Comparison of ENCODE assay signal across 19 cellular contexts in the genomic region with DNA sequence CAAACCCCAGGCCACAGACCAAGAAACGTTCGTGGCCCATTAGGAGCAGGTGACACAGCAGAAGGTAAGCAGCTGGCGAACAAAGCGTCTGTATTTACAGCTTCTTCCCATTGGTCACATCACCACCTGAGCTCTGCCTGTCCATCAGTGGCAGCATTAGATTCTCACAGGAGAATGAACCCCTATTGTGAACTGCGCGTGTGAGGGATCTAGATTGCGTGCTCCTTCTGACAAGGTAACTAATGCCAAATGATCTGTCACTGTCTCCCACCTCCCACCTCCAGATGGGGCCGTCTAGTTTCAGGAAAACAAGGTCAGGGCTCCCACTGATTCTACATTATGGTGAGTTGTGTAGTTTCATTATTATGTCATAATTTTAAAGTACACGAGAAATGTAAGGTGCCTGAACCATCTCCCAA.
A peak's percentile ranks its signal among the peaks of the same experiment; 100 is the strongest.
DNase-seq lines count a peak whose midpoint lies in the region; FAIRE-seq and TF ChIP-seq lines count a peak whose summit lies in the region.
"Had no signal": no experiment of that assay in that cellular context is flagged by ENCODE, and none has a peak within 500 bp of the region (broad histone marks: within the 10 kb centered on the region; RNA-seq: fewer than 3 reads in every experiment).

No MANE protein-coding gene starts in this region.

- peak overlapping the region; percentile 51 for H3K4me3 Mint-ChIP-seq in activated T-cell treated with anti-CD3 and anti-CD28 coated beads, Interleukin-2, amount 50 U/mL, for 24 hours
- no peak overlapping the region for H3K4me3 Mint-ChIP-seq in glutamatergic neuron (ENCODE audit: unreplicated experiment)
- H3K4me3 Mint-ChIP-seq: effector memory CD8-positive, alpha-beta T cell; memory B cell; natural killer cell treated with Interleukin-12 subunit alpha and Interleukin-12 subunit beta and Interleukin-15 and Interleukin-18, amount 100 ng/mL, for 72 hours had no signal

- no peak overlapping the region for H3K27ac ChIP-seq in sigmoid colon
- H3K27ac ChIP-seq in small intestine (ENCODE audit: low read depth in 1 of 2, low read length in 1 of 2) = no peak overlapping the region
- H3K27ac ChIP-seq: Peyer's patch, transverse colon had no signal

- H3K4me3 ChIP-seq in sigmoid colon (no peak overlapping the region), small intestine (ENCODE audit: low read depth in 1 of 2, low read length in 2 of 2) (no peak overlapping the region)
- H3K4me3 ChIP-seq: Peyer's patch, transverse colon had no signal

- DNase-seq in activated effector memory CD4-positive, alpha-beta T cell treated with anti-CD3 and anti-CD28 coated beads, Interleukin-2, amount 50 U/mL, for 16 hours = peak; percentile 75
- DNase-seq in activated effector memory CD4-positive, alpha-beta T cell treated with Interleukin-2 at 50 U/mL for 16 hours = no peak
- DNase-seq in activated T-cell treated with anti-CD3 and anti-CD28 coated beads, Interleukin-2, amount 50 U/mL, for 24 hours = peak; percentile 56
- peak; percentile 20 for DNase-seq in glutamatergic neuron
- peak; percentile 59 for DNase-seq in stimulated activated CD8-positive, alpha-beta memory T cell treated with anti-CD3 and anti-CD28 coated beads, Interleukin-4, amount 100 ng/mL, for 48 hours
- no peak for DNase-seq in sigmoid colon
- DNase-seq in small intestine = no peak
- DNase-seq: amygdala; effector memory CD8-positive, alpha-beta T cell; Kasumi-1; kidney; NCI-H1436; NCI-H526 treated with DMSO at 0.1 percent for 48 hours; Peyer's patch; SK-N-SH; transverse colon had no signal

- no peaks in the 10 kb centered on the region for H3K9me3 ChIP-seq in sigmoid colon
- no peaks in the 10 kb centered on the region for H3K9me3 ChIP-seq in small intestine (ENCODE audit: control insufficient read depth, low read depth)
- H3K9me3 ChIP-seq: Peyer's patch, SK-N-SH, transverse colon had no signal

- TF ChIP-seq EP300 in sigmoid colon (IDR thresholded peaks at IDR 0.05) = no peak

- H3K36me3 Mint-ChIP-seq in activated T-cell treated with anti-CD3 and anti-CD28 coated beads, Interleukin-2, amount 50 U/mL, for 24 hours (ENCODE audit: low read depth) = no peaks in the 10 kb centered on the region
- H3K36me3 Mint-ChIP-seq in glutamatergic neuron (ENCODE audit: unreplicated experiment) = peaks cover 8% of the 10 kb centered on the region
- H3K36me3 Mint-ChIP-seq: memory B cell; natural killer cell treated with Interleukin-12 subunit alpha and Interleukin-12 subunit beta and Interleukin-15 and Interleukin-18, amount 100 ng/mL, for 72 hours had no signal

- peaks cover 62% of the 10 kb centered on the region for H3K4me1 Mint-ChIP-seq in activated T-cell treated with anti-CD3 and anti-CD28 coated beads, Interleukin-2, amount 50 U/mL, for 24 hours (ENCODE audit: low read depth)
- H3K4me1 Mint-ChIP-seq in glutamatergic neuron (ENCODE audit: low read depth, unreplicated experiment) = peaks cover 18% of the 10 kb centered on the region

- no peak for TF ChIP-seq CTCF in glutamatergic neuron (IDR thresholded peaks at IDR 0.05; ENCODE audit: partially characterized antibody, unreplicated experiment)
- no peak for TF ChIP-seq CTCF in sigmoid colon (IDR thresholded peaks at IDR 0.05)

- no peaks in the 10 kb centered on the region for H3K9me3 Mint-ChIP-seq in activated T-cell treated with anti-CD3 and anti-CD28 coated beads, Interleukin-2, amount 50 U/mL, for 24 hours
- H3K9me3 Mint-ChIP-seq in glutamatergic neuron (ENCODE audit: unreplicated experiment) = peaks cover 6% of the 10 kb centered on the region
- H3K9me3 Mint-ChIP-seq: effector memory CD8-positive, alpha-beta T cell; memory B cell; natural killer cell treated with Interleukin-12 subunit alpha and Interleukin-12 subunit beta and Interleukin-15 and Interleukin-18, amount 100 ng/mL, for 72 hours had no signal

- H3K27me3 Mint-ChIP-seq in activated T-cell treated with anti-CD3 and anti-CD28 coated beads, Interleukin-2, amount 50 U/mL, for 24 hours = peaks cover 2% of the 10 kb centered on the region
- peaks cover 1% of the 10 kb centered on the region for H3K27me3 Mint-ChIP-seq in glutamatergic neuron (ENCODE audit: unreplicated experiment)

- H3K27me3 ChIP-seq in sigmoid colon (no peaks in the 10 kb centered on the region), small intestine (ENCODE audit: control insufficient read depth in 2 of 2, insufficient read depth in 2 of 2, low read length in 2 of 2) (no peaks in the 10 kb centered on the region)
- H3K27me3 ChIP-seq: Peyer's patch, transverse colon had no signal

- intact Hi-C loops in sigmoid colon (cut with DNase I) = no loop called here

- H3K36me3 ChIP-seq in sigmoid colon (no peaks in the 10 kb centered on the region), small intestine (ENCODE audit: control insufficient read depth in 2 of 2, insufficient read depth in 2 of 2, low read length in 2 of 2) (no peaks in the 10 kb centered on the region)
- H3K36me3 ChIP-seq: Peyer's patch, transverse colon had no signal

- 68 to 76% methylated on average over 9 of the region's 9 CpGs for WGBS in sigmoid colon, 2 donors
- WGBS in small intestine, 3 donors = 57 to 67% (median 61%) methylated on average over 9 of the region's 9 CpGs

- H3K4me1 ChIP-seq in sigmoid colon (no peaks in the 10 kb centered on the region), small intestine (ENCODE audit: control insufficient read depth in 2 of 2, insufficient read depth in 1 of 2, low read depth in 1 of 2, low read length in 1 of 2) (no peaks in the 10 kb centered on the region)
- H3K4me1 ChIP-seq: Peyer's patch, transverse colon had no signal

- FAIRE-seq in small intestine (lab: Jason Lieb, UNC) = no peak
- FAIRE-seq: GM19239, kidney had no signal

- peak overlapping the region; percentile 78 for H3K27ac Mint-ChIP-seq in activated T-cell treated with anti-CD3 and anti-CD28 coated beads, Interleukin-2, amount 50 U/mL, for 24 hours
- H3K27ac Mint-ChIP-seq in glutamatergic neuron (ENCODE audit: unreplicated experiment) = peak overlapping the region; percentile 59
- H3K27ac Mint-ChIP-seq: effector memory CD8-positive, alpha-beta T cell; memory B cell; natural killer cell treated with Interleukin-12 subunit alpha and Interleukin-12 subunit beta and Interleukin-15 and Interleukin-18, amount 100 ng/mL, for 72 hours had no signal

- TF ChIP-seq POLR2A in sigmoid colon (IDR thresholded peaks at IDR 0.05) = no peak

Comparison
In these comparisons a context has a peak if more than half of its experiments do, and no peak if none do; other contexts are left out.
1. DNase-seq: peak in activated effector memory CD4-positive, alpha-beta T cell treated with anti-CD3 and anti-CD28 coated beads, Interleukin-2, amount 50 U/mL, for 16 hours (single experiment), activated T-cell treated with anti-CD3 and anti-CD28 coated beads, Interleukin-2, amount 50 U/mL, for 24 hours (single experiment), glutamatergic neuron (single experiment) and stimulated activated CD8-positive, alpha-beta memory T cell treated with anti-CD3 and anti-CD28 coated beads, Interleukin-4, amount 100 ng/mL, for 48 hours (single experiment); none in activated effector memory CD4-positive, alpha-beta T cell treated with Interleukin-2 at 50 U/mL for 16 hours (single experiment), sigmoid colon (single experiment) and small intestine (single experiment).